Comparison of ENCODE assay signal across 7 cellular contexts in genomic region chr15:69031013-69032001, GRCh38. TPM values are rescaled to one million over a fixed set of nuclear protein-coding genes. Genes with fewer than 3 reads are reported as not detected.
DNase-seq lines count a peak whose midpoint lies in the region; FAIRE-seq and TF ChIP-seq lines count a peak whose summit lies in the region.

No MANE protein-coding gene starts in this region.

- in situ Hi-C loops in astrocyte of the cerebellum (cut with HindIII; ENCODE audit: low sequenced_read_pairs), result no loop called here

- TF ChIP-seq CTCF in astrocyte of the cerebellum (IDR thresholded peaks at IDR 0.05; ENCODE audit: low read depth, low read length, missing control alignments), result peak; percentile 54

- H3K27ac ChIP-seq in iPS DF 6.9 (ENCODE audit: low read length) (no peak overlapping the region), small intestine (ENCODE audit: low read depth in 1 of 2, low read length in 1 of 2) (no peak overlapping the region)

- H3K36me3 ChIP-seq in iPS DF 6.9 (ENCODE audit: control insufficient read depth, insufficient read depth, low read length), result 0 out of 2 replicates have a peak, but pooled peaks cover 2% of the 10 kb centered on the region
- no peaks in the 10 kb centered on the region for H3K36me3 ChIP-seq in small intestine (ENCODE audit: control insufficient read depth in 2 of 2, insufficient read depth in 2 of 2, low read length in 2 of 2)

- no peak for TF ChIP-seq POLR2A in GM12892 (IDR thresholded peaks at IDR 0.05; ENCODE audit: low read depth, low read length)

- FAIRE-seq in GM12892 (lab: Jason Lieb, UNC) (peak; percentile 14), small intestine (lab: Jason Lieb, UNC) (no peak)

- DNase-seq in GM12892 (ENCODE audit: insufficient read length) (no peak), OCI-M1 (lab: John Stamatoyannopoulos, UW) (peak; percentile 83), astrocyte of the cerebellum (ENCODE audit: low read depth) (no peak), iPS DF 6.9 (ENCODE audit: low read depth, low spot score) (peak; percentile 55), small intestine (peak; percentile 52), inferior parietal cortex (ENCODE audit: extremely low spot score) (no peak)
- DNase-seq in effector CD8-positive, alpha-beta T cell (lab: John Stamatoyannopoulos, UW), result no peak

- WGBS in iPS DF 6.9 (ENCODE audit: insufficient coverage, insufficient read length), result no CpG with 5 or more reads among the region's 42 CpGs
- 14% methylated on average over 42 of the region's 42 CpGs for WGBS in small intestine, 3 donors

- H3K27me3 ChIP-seq in iPS DF 6.9 (ENCODE audit: control insufficient read depth, insufficient read depth, low read length) (no peaks in the 10 kb centered on the region), small intestine (ENCODE audit: control insufficient read depth in 2 of 2, insufficient read depth in 2 of 2, low read length in 2 of 2) (no peaks in the 10 kb centered on the region)

- H3K4me1 ChIP-seq in iPS DF 6.9 (ENCODE audit: control insufficient read depth, insufficient read depth, low read length) (no peaks in the 10 kb centered on the region; the same call in 1 of the 2 replicates), small intestine (ENCODE audit: control insufficient read depth in 2 of 2, insufficient read depth in 1 of 2, low read depth in 1 of 2, low read length in 1 of 2) (peaks cover 0 to 3% of the 10 kb centered on the region in 2 donors)

- H3K4me3 ChIP-seq in astrocyte of the cerebellum (ENCODE audit: low read depth, low read length) (peak overlapping the region; percentile 26), iPS DF 6.9 (ENCODE audit: low read length) (peak overlapping the region; percentile 14; the same call in 1 of the 2 replicates), small intestine (ENCODE audit: low read depth in 1 of 2, low read length in 2 of 2) (peak overlapping the region in 1 of 2 donors; percentile 7)

- H3K9me3 ChIP-seq in iPS DF 6.9 (ENCODE audit: control insufficient read depth, insufficient read depth, low read length), result no peaks in the 10 kb centered on the region
- H3K9me3 ChIP-seq in small intestine (ENCODE audit: control insufficient read depth, low read depth), result no peaks in the 10 kb centered on the region

RNA-seq across cellular contexts. Expression of gene NOX5, which starts 16.8 kb away (rescaled TPM):
- not detected for polyA plus RNA-seq in GM12892 (2012; ENCODE audit: missing spikeins)
- polyA plus RNA-seq in small intestine, result under 1 TPM in 1 of 3 donors, not detected in 2; 0.04 TPM

Comparison
In these comparisons a context has a peak if more than half of its experiments do, and no peak if none do; other contexts are left out.
1. DNase-seq: peak in OCI-M1 (single experiment), iPS DF 6.9 (single experiment) and small intestine (single experiment); none in GM12892 (single experiment), astrocyte of the cerebellum (single experiment), effector CD8-positive, alpha-beta T cell (single experiment) and inferior parietal cortex (single experiment).